In genomic region chr12:132720606-132721005, GRCh38 we compare ENCODE assay signal across 24 cellular contexts.
"Had no signal": no experiment of that assay in that cellular context is flagged by ENCODE, and none has a peak within 500 bp of the region (broad histone marks: within the 10 kb centered on the region; RNA-seq: fewer than 3 reads in every experiment).

No MANE protein-coding gene starts in this region.

- H3K9me3 Mint-ChIP-seq: activated naive CD8-positive, alpha-beta T cell treated with anti-CD3 and anti-CD28 coated beads, Interleukin-2, amount 50 U/mL, for 24 hours; dendritic cell treated with granulocyte-macrophage colony-stimulating factor and Interleukin-4, amounts not matched to agents 40 ng/mL and 50 ng/mL, for 4 days; nephron; T-helper 1 cell treated with Interleukin-12 subunit alpha and Interleukin-12 subunit beta and Interleukin-4 antibody, amounts not matched to agents 30 μg/mL and 1 μg/mL, for 36 hours; WTC11 had no signal

- H3K4me1 Mint-ChIP-seq: activated naive CD8-positive, alpha-beta T cell treated with anti-CD3 and anti-CD28 coated beads, Interleukin-2, amount 50 U/mL, for 24 hours; nephron; WTC11 had no signal

- H3K27ac Mint-ChIP-seq: activated CD4-positive, alpha-beta T cell treated with anti-CD3 and anti-CD28 coated beads for 36 hours; activated naive CD8-positive, alpha-beta T cell treated with anti-CD3 and anti-CD28 coated beads, Interleukin-2, amount 50 U/mL, for 24 hours; dendritic cell treated with granulocyte-macrophage colony-stimulating factor and Interleukin-4, amounts not matched to agents 40 ng/mL and 50 ng/mL, for 4 days; nephron; T-helper 1 cell treated with Interleukin-12 subunit alpha and Interleukin-12 subunit beta and Interleukin-4 antibody, amounts not matched to agents 30 μg/mL and 1 μg/mL, for 36 hours; WTC11 had no signal

- H3K27ac ChIP-seq: body of pancreas, cardiac muscle cell, upper lobe of right lung had no signal

- H3K27me3 ChIP-seq: body of pancreas, cardiac muscle cell, upper lobe of right lung had no signal

- DNase-seq: activated CD4-positive, alpha-beta T cell treated with anti-CD3 and anti-CD28 coated beads for 36 hours; activated CD4-positive, alpha-beta T cell treated with anti-CD3 and anti-CD28 coated beads, Interleukin-2, amount 50 U/mL, for 4 hours; activated naive CD4-positive, alpha-beta T cell; activated naive CD8-positive, alpha-beta T cell treated with anti-CD3 and anti-CD28 coated beads, Interleukin-2, amount 50 U/mL, for 24 hours; body of pancreas; effector CD4-positive, alpha-beta T cell; erythroblast; foreskin fibroblast; left colon; mesenchymal stem cell; nucleus accumbens; small intestine; stimulated activated CD4-positive, alpha-beta T cell treated with anti-CD3 and anti-CD28 coated beads, Interleukin-2, amount 100 ng/mL, for 24 hours; stimulated activated naive CD4-positive, alpha-beta T cell; T1000; upper lobe of right lung had no signal

- ATAC-seq: activated CD4-positive, alpha-beta T cell treated with anti-CD3 and anti-CD28 coated beads for 36 hours; activated naive CD8-positive, alpha-beta T cell treated with anti-CD3 and anti-CD28 coated beads, Interleukin-2, amount 50 U/mL, for 24 hours; body of pancreas; left colon; sciatic nerve; upper lobe of right lung; WTC11 had no signal

- H3K9me3 ChIP-seq: body of pancreas, upper lobe of right lung had no signal

- H3K4me3 Mint-ChIP-seq: activated CD4-positive, alpha-beta T cell treated with anti-CD3 and anti-CD28 coated beads for 36 hours; activated naive CD8-positive, alpha-beta T cell treated with anti-CD3 and anti-CD28 coated beads, Interleukin-2, amount 50 U/mL, for 24 hours; dendritic cell treated with granulocyte-macrophage colony-stimulating factor and Interleukin-4, amounts not matched to agents 40 ng/mL and 50 ng/mL, for 4 days; nephron; T-helper 1 cell treated with Interleukin-12 subunit alpha and Interleukin-12 subunit beta and Interleukin-4 antibody, amounts not matched to agents 30 μg/mL and 1 μg/mL, for 36 hours; WTC11 had no signal

- H3K4me1 ChIP-seq: body of pancreas, upper lobe of right lung had no signal

- H3K4me3 ChIP-seq: body of pancreas, cardiac muscle cell, upper lobe of right lung had no signal

- H3K27me3 Mint-ChIP-seq: activated CD4-positive, alpha-beta T cell treated with anti-CD3 and anti-CD28 coated beads for 36 hours; activated naive CD8-positive, alpha-beta T cell treated with anti-CD3 and anti-CD28 coated beads, Interleukin-2, amount 50 U/mL, for 24 hours; dendritic cell treated with granulocyte-macrophage colony-stimulating factor and Interleukin-4, amounts not matched to agents 40 ng/mL and 50 ng/mL, for 4 days had no signal

- FAIRE-seq: endometrium, keratinocyte, small intestine had no signal
